Comparison of ENCODE assay signal across 21 cellular contexts in genomic region chr6:4584801-4585200, GRCh38.
"Had no signal": no experiment of that assay in that cellular context is flagged by ENCODE, and none has a peak within 500 bp of the region (broad histone marks: within the 10 kb centered on the region; RNA-seq: fewer than 3 reads in every experiment).

No MANE protein-coding gene starts in this region.

- H3K4me3 ChIP-seq: coronary artery, dorsolateral prefrontal cortex, esophagus squamous epithelium, gastrocnemius medialis, heart right ventricle, left lung, lower lobe of right lung, mucosa of descending colon had no signal

- H3K27ac ChIP-seq: coronary artery, dorsolateral prefrontal cortex, gastrocnemius medialis, heart right ventricle, left lung, lower lobe of right lung had no signal

- H3K4me1 ChIP-seq: gastrocnemius medialis, left lung had no signal

- H3K27me3 ChIP-seq: dorsolateral prefrontal cortex, esophagus squamous epithelium, gastrocnemius medialis, heart right ventricle, left lung had no signal

- H3K36me3 Mint-ChIP-seq: mesothelial cell of epicardium, naive B cell had no signal

- H3K9me3 Mint-ChIP-seq: naive B cell had no signal

- ATAC-seq: gastrocnemius medialis, heart right ventricle, left cardiac atrium, left lung, left ventricle myocardium superior, lower lobe of right lung, mucosa of descending colon had no signal

- H3K27ac Mint-ChIP-seq: mesothelial cell of epicardium had no signal

- DNase-seq: dermis blood vessel endothelial cell; dorsolateral prefrontal cortex; effector CD4-positive, alpha-beta T cell; effector memory CD4-positive, alpha-beta T cell; esophagus squamous epithelium; foreskin fibroblast; foreskin melanocyte; gastrocnemius medialis; glutamatergic neuron; head of caudate nucleus; heart right ventricle; hippocampal formation; left cardiac atrium; left lung; left ventricle myocardium superior; lower lobe of right lung; mesenchymal stem cell; mucosa of descending colon; naive B cell had no signal

- H3K4me3 Mint-ChIP-seq: mesothelial cell of epicardium, naive B cell had no signal

- H3K4me1 Mint-ChIP-seq: naive B cell had no signal

- H3K36me3 ChIP-seq: esophagus squamous epithelium, gastrocnemius medialis, heart right ventricle, left lung, lower lobe of right lung had no signal

- H3K9me3 ChIP-seq: esophagus squamous epithelium, gastrocnemius medialis, mucosa of descending colon had no signal
